15 cellular contexts compared by ENCODE assay signal in genomic region chr7:106704000-106704840, GRCh38. TPM values are rescaled to one million over a fixed set of nuclear protein-coding genes. Genes with fewer than 3 reads are reported as not detected.
A peak's percentile ranks its signal among the peaks of the same experiment; 100 is the strongest.
DNase-seq lines count a peak whose midpoint lies in the region; ATAC-seq, FAIRE-seq and TF ChIP-seq lines count a peak whose summit lies in the region.
"Had no signal": no experiment of that assay in that cellular context is flagged by ENCODE, and none has a peak within 500 bp of the region (broad histone marks: within the 10 kb centered on the region; RNA-seq: fewer than 3 reads in every experiment).

No MANE protein-coding gene starts in this region.

- no peak overlapping the region for H3K4me2 ChIP-seq in astrocyte (ENCODE audit: low read length)

- ATAC-seq in HG02610 (IDR thresholded peaks at IDR 0.05; ENCODE audit: unreplicated experiment) (peak; percentile 73), HG03159 (IDR thresholded peaks at IDR 0.05; ENCODE audit: unreplicated experiment) (no peak)
- ATAC-seq in stimulated activated effector memory CD8-positive, alpha-beta T cell treated with anti-CD3 and anti-CD28 coated beads, Interleukin-12 subunit alpha, Interleukin-12 subunit beta, amount 100 ng/mL, for 72 hours, result peak; percentile 44
- ATAC-seq: left lung had no signal

- no peaks in the 10 kb centered on the region for H3K27me3 ChIP-seq in astrocyte (ENCODE audit: insufficient read depth, low read length)
- H3K27me3 ChIP-seq: left lung had no signal

- peaks cover 11% of the 10 kb centered on the region for H3K4me1 Mint-ChIP-seq in astrocyte (ENCODE audit: low read depth, unreplicated experiment)
- H3K4me1 Mint-ChIP-seq in stimulated activated effector memory CD8-positive, alpha-beta T cell treated with anti-CD3 and anti-CD28 coated beads, Interleukin-12 subunit alpha, Interleukin-12 subunit beta, amount 100 ng/mL, for 72 hours, result no peaks in the 10 kb centered on the region

- H3K27me3 Mint-ChIP-seq in astrocyte (ENCODE audit: low read depth, unreplicated experiment), result no peaks in the 10 kb centered on the region
- H3K27me3 Mint-ChIP-seq: dendritic cell treated with granulocyte-macrophage colony-stimulating factor and Interleukin-4, amounts not matched to agents 40 ng/mL and 50 ng/mL, for 4 days had no signal

- no peaks in the 10 kb centered on the region for H3K9me3 ChIP-seq in astrocyte (ENCODE audit: insufficient read depth, low read depth, low read length)
- H3K9me3 ChIP-seq: left lung had no signal

- H3K27ac ChIP-seq in astrocyte (ENCODE audit: low read depth, low read length), result no peak overlapping the region
- H3K27ac ChIP-seq: left lung had no signal

- DNase-seq in activated CD4-positive, alpha-beta T cell treated with anti-CD3 and anti-CD28 coated beads for 48 hours, result peak; percentile 30
- no peak for DNase-seq in activated CD4-positive, alpha-beta T cell treated with anti-CD3 and anti-CD28 coated beads, Interleukin-2, amount 50 U/mL, for 4 hours
- no peak for DNase-seq in astrocyte (ENCODE audit: low read depth)
- DNase-seq in stimulated activated effector memory CD8-positive, alpha-beta T cell treated with anti-CD3 and anti-CD28 coated beads, Interleukin-12 subunit alpha, Interleukin-12 subunit beta, amount 100 ng/mL, for 72 hours (ENCODE audit: low spot score in 2 of 2), result no peak
- no peak for DNase-seq in NCI-H82 treated with DMSO at 0.1 percent for 48 hours (lab: John Stamatoyannopoulos, UW; ENCODE audit: unreplicated experiment)
- no peak for DNase-seq in RKO (ENCODE audit: low spot score)
- DNase-seq: DMS79; foreskin melanocyte; KG1; left lung; occipital lobe; stimulated activated CD4-positive, alpha-beta T cell treated with anti-CD3 and anti-CD28 coated beads, Interleukin-2, amount 100 ng/mL, for 48 hours had no signal

- TF ChIP-seq CTCF in astrocyte (IDR thresholded peaks at IDR 0.05; ENCODE audit: insufficient read depth, low read depth, low read length), result no peak

- no peak for FAIRE-seq in astrocyte (lab: Jason Lieb, UNC)

- H3K9ac ChIP-seq in astrocyte (ENCODE audit: low read length), result no peak overlapping the region

- H2AFZ ChIP-seq in astrocyte (ENCODE audit: low read depth, low read length), result no peak overlapping the region

- H3K4me3 ChIP-seq in astrocyte (ENCODE audit: insufficient read depth, low read depth, low read length), result no peak overlapping the region
- H3K4me3 ChIP-seq: left lung had no signal

- H3K4me3 Mint-ChIP-seq in astrocyte (ENCODE audit: unreplicated experiment), result no peak overlapping the region
- no peak overlapping the region for H3K4me3 Mint-ChIP-seq in stimulated activated effector memory CD8-positive, alpha-beta T cell treated with anti-CD3 and anti-CD28 coated beads, Interleukin-12 subunit alpha, Interleukin-12 subunit beta, amount 100 ng/mL, for 72 hours
- H3K4me3 Mint-ChIP-seq: dendritic cell treated with granulocyte-macrophage colony-stimulating factor and Interleukin-4, amounts not matched to agents 40 ng/mL and 50 ng/mL, for 4 days had no signal

- no peaks in the 10 kb centered on the region for H3K79me2 ChIP-seq in astrocyte (ENCODE audit: insufficient read depth, low read length)

- no peaks in the 10 kb centered on the region for H3K9me3 Mint-ChIP-seq in astrocyte (ENCODE audit: unreplicated experiment)
- H3K9me3 Mint-ChIP-seq in stimulated activated effector memory CD8-positive, alpha-beta T cell treated with anti-CD3 and anti-CD28 coated beads, Interleukin-12 subunit alpha, Interleukin-12 subunit beta, amount 100 ng/mL, for 72 hours, result no peaks in the 10 kb centered on the region
- H3K9me3 Mint-ChIP-seq: dendritic cell treated with granulocyte-macrophage colony-stimulating factor and Interleukin-4, amounts not matched to agents 40 ng/mL and 50 ng/mL, for 4 days had no signal

- H4K20me1 ChIP-seq in astrocyte (ENCODE audit: insufficient read depth, low read length), result no peaks in the 10 kb centered on the region

- H3K27ac Mint-ChIP-seq in astrocyte (ENCODE audit: unreplicated experiment), result peak overlapping the region; percentile 21
- H3K27ac Mint-ChIP-seq in stimulated activated effector memory CD8-positive, alpha-beta T cell treated with anti-CD3 and anti-CD28 coated beads, Interleukin-12 subunit alpha, Interleukin-12 subunit beta, amount 100 ng/mL, for 72 hours, result no peak overlapping the region
- H3K27ac Mint-ChIP-seq: dendritic cell treated with granulocyte-macrophage colony-stimulating factor and Interleukin-4, amounts not matched to agents 40 ng/mL and 50 ng/mL, for 4 days had no signal

- no peaks in the 10 kb centered on the region for H3K36me3 ChIP-seq in astrocyte (ENCODE audit: insufficient read depth, low read length)
- H3K36me3 ChIP-seq: left lung had no signal

- no peaks in the 10 kb centered on the region for H3K4me1 ChIP-seq in astrocyte (ENCODE audit: insufficient read depth, low read length)
- H3K4me1 ChIP-seq: left lung had no signal

- H3K36me3 Mint-ChIP-seq in astrocyte (ENCODE audit: low read depth, unreplicated experiment), result no peaks in the 10 kb centered on the region
- H3K36me3 Mint-ChIP-seq in stimulated activated effector memory CD8-positive, alpha-beta T cell treated with anti-CD3 and anti-CD28 coated beads, Interleukin-12 subunit alpha, Interleukin-12 subunit beta, amount 100 ng/mL, for 72 hours, result no peaks in the 10 kb centered on the region

RNA-seq across cellular contexts. Expression of gene CCDC71L, which starts 43.3 kb away (rescaled TPM):
- total RNA-seq in astrocyte, result 26.8 TPM in 2 replicates
